ENCODE assay signal across 18 cellular contexts in genomic region chr7:3179456-3179855, GRCh38.
DNase-seq lines count a peak whose midpoint lies in the region; ATAC-seq, FAIRE-seq and TF ChIP-seq lines count a peak whose summit lies in the region.
"Had no signal": no experiment of that assay in that cellular context is flagged by ENCODE, and none has a peak within 500 bp of the region (broad histone marks: within the 10 kb centered on the region; RNA-seq: fewer than 3 reads in every experiment).

No MANE protein-coding gene starts in this region.

- TF ChIP-seq CTCF in hepatocyte (IDR thresholded peaks at IDR 0.05; ENCODE audit: poor library complexity), result no peak
- TF ChIP-seq CTCF in nephron progenitor cell (IDR thresholded peaks at IDR 0.05), result no peak
- no peak for TF ChIP-seq CTCF in GM13977 (IDR thresholded peaks at IDR 0.05; ENCODE audit: extremely low read depth, insufficient read depth, missing control alignments)

- H3K79me2 ChIP-seq in hepatocyte, result no peaks in the 10 kb centered on the region

- no peaks in the 10 kb centered on the region for H3K9me3 ChIP-seq in hepatocyte (ENCODE audit: low read depth)
- H3K9me3 ChIP-seq: BLaER1, Caco-2, HAP-1 had no signal

- H3K4me1 ChIP-seq in hepatocyte (ENCODE audit: insufficient read depth), result no peaks in the 10 kb centered on the region
- H3K4me1 ChIP-seq: BLaER1, Caco-2, HAP-1 had no signal

- H3K9me2 ChIP-seq in hepatocyte (replicated peaks; ENCODE audit: insufficient read depth), result no peaks in the 10 kb centered on the region

- H3K4me3 Mint-ChIP-seq in nephron progenitor cell, result no peak overlapping the region
- H3K4me3 Mint-ChIP-seq: IgD-negative memory B cell had no signal

- no peak overlapping the region for H2AFZ ChIP-seq in hepatocyte

- peak overlapping the region; percentile 82 for H3K27ac Mint-ChIP-seq in nephron progenitor cell
- H3K27ac Mint-ChIP-seq: IgD-negative memory B cell had no signal

- peak; percentile 83 for FAIRE-seq in urothelium cell line (lab: Jason Lieb, UNC)
- FAIRE-seq: GM18507 had no signal

- H3K4me1 Mint-ChIP-seq in nephron progenitor cell, result peaks cover 21% of the 10 kb centered on the region
- H3K4me1 Mint-ChIP-seq: CD8-positive, alpha-beta memory T cell; IgD-negative memory B cell had no signal

- no peak overlapping the region for H3K4me2 ChIP-seq in hepatocyte
- H3K4me2 ChIP-seq: BLaER1 had no signal

- DNase-seq in RPMI8226, result peak; percentile 38
- DNase-seq in hepatocyte (ENCODE audit: low spot score), result peak; percentile 14
- DNase-seq in nephron progenitor cell, result no peak
- DNase-seq in urothelium cell line (ENCODE audit: low spot score), result no peak
- DNase-seq in EL, result no peak
- DNase-seq in GM13977 (ENCODE audit: low spot score), result no peak
- no peak for DNase-seq in Kasumi-1 (lab: John Stamatoyannopoulos, UW)
- DNase-seq: Caco-2; CD8-positive, alpha-beta memory T cell; DND-41; GF-D8; GOT3; KG1 had no signal

- peaks cover 10% of the 10 kb centered on the region for H3K27me3 Mint-ChIP-seq in nephron progenitor cell (ENCODE audit: low read depth, poor library complexity)

- no peaks in the 10 kb centered on the region for H3K36me3 ChIP-seq in hepatocyte (replicated peaks; ENCODE audit: insufficient read depth, low read depth)
- H3K36me3 ChIP-seq: BLaER1, HAP-1 had no signal

- no peak overlapping the region for H3K4me3 ChIP-seq in hepatocyte
- H3K4me3 ChIP-seq: BLaER1, HAP-1 had no signal

- H3K27me3 ChIP-seq in hepatocyte, result no peaks in the 10 kb centered on the region
- H3K27me3 ChIP-seq: BLaER1 had no signal

- ATAC-seq in HG02852 (IDR thresholded peaks at IDR 0.05; ENCODE audit: unreplicated experiment), result no peak

- H3K36me3 Mint-ChIP-seq in nephron progenitor cell (ENCODE audit: low read depth), result no peaks in the 10 kb centered on the region

- H3K9me3 Mint-ChIP-seq in nephron progenitor cell, result no peaks in the 10 kb centered on the region

- WGBS in hepatocyte (ENCODE audit: low lambda C conversion rate, missing lambda C conversion rate), result 50% methylated on average over 8 of the region's 8 CpGs

- in situ Hi-C loops in GM13977 (cut with MboI; ENCODE audit: low pct_unique_long_range_greater_than_20kb, low sequenced_read_pairs, unreplicated experiment), result no loop called here

- H3K27ac ChIP-seq in hepatocyte, result no peak overlapping the region
- H3K27ac ChIP-seq: BLaER1 had no signal

- no peaks in the 10 kb centered on the region for H4K20me1 ChIP-seq in hepatocyte (ENCODE audit: insufficient read depth, poor library complexity, severe bottlenecking)
- H4K20me1 ChIP-seq: BLaER1 had no signal

Comparison
In these comparisons a context has a peak if more than half of its experiments do, and no peak if none do; other contexts are left out.
1. DNase-seq: peak in RPMI8226 (single experiment) and hepatocyte (single experiment); none in nephron progenitor cell (single experiment), urothelium cell line (single experiment), EL (single experiment), GM13977 (single experiment) and Kasumi-1 (0 of 2).